In the genomic region with DNA sequence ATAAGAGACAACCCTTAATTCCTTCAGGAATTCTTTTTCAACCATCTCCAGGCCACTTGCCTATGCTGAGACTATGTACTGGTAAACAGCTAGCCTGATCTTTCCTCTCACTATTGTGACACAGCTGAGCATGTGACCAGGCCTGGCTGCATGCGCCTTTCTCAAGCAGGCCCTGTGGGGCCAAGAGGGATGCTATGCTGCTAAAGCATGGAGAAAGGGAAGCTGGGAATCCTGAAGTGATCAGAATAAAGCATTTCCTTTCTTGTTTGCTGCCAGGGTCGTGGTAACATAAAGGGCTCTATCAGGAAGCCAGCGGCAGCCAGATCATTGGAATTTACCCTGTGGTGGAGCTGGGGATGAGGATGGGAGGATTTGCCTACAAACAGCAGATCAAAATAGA, we compare ENCODE assay signal across 13 cellular contexts. TPM values are rescaled to one million over a fixed set of nuclear protein-coding genes. Genes with fewer than 3 reads are reported as not detected.
DNase-seq lines count a peak whose midpoint lies in the region; ATAC-seq and TF ChIP-seq lines count a peak whose summit lies in the region.
"Had no signal": no experiment of that assay in that cellular context is flagged by ENCODE, and none has a peak within 500 bp of the region (broad histone marks: within the 10 kb centered on the region; RNA-seq: fewer than 3 reads in every experiment).

No MANE protein-coding gene starts in this region.

- 83% methylated on average over 3 of the region's 3 CpGs for WGBS in hepatocyte (ENCODE audit: low lambda C conversion rate, missing lambda C conversion rate)

- H2AFZ ChIP-seq in hepatocyte = no peak overlapping the region

- DNase-seq in AG08396 (ENCODE audit: low spot score) (peak; percentile 34), cardiac fibroblast (ENCODE audit: low read depth in 2 of 2) (peak; percentile 29 to 54), hepatocyte (ENCODE audit: low spot score) (peak; percentile 57), pons (ENCODE audit: low spot score) (peak; percentile 39), ureter (ENCODE audit: low spot score) (no peak)
- DNase-seq in stimulated activated naive CD8-positive, alpha-beta T cell treated with anti-CD3 and anti-CD28 coated beads, Interleukin-15, Interleukin-2, amounts not matched to agents 100 U/mL and 50 U/mL, for 24 hours = no peak
- DNase-seq: activated CD4-positive, alpha-beta T cell treated with anti-CD3 and anti-CD28 coated beads, Interleukin-2, amount 50 U/mL, for 1 hour; activated naive CD4-positive, alpha-beta T cell treated with anti-CD3 and anti-CD28 coated beads for 36 hours; effector CD4-positive, alpha-beta T cell; GOT3; occipital lobe had no signal

- H3K27me3 ChIP-seq in hepatocyte = no peaks in the 10 kb centered on the region

- H3K4me3 ChIP-seq in cardiac fibroblast (replicated peaks in 1 of 2; ENCODE audit: low read depth in 2 of 2, low read length in 2 of 2) = no peak overlapping the region
- H3K4me3 ChIP-seq in hepatocyte = no peak overlapping the region

- no peaks in the 10 kb centered on the region for H3K9me3 ChIP-seq in hepatocyte (ENCODE audit: low read depth)

- ATAC-seq in HG03378 (IDR thresholded peaks at IDR 0.05; ENCODE audit: unreplicated experiment) = no peak
- ATAC-seq in stimulated activated naive CD8-positive, alpha-beta T cell treated with anti-CD3 and anti-CD28 coated beads, Interleukin-15, Interleukin-2, amounts not matched to agents 100 U/mL and 50 U/mL, for 24 hours = no peak
- no peak for ATAC-seq in GM21526 (IDR thresholded peaks at IDR 0.05; ENCODE audit: low FRiP score, unreplicated experiment)

- H3K36me3 ChIP-seq in hepatocyte (replicated peaks; ENCODE audit: insufficient read depth, low read depth) = no peaks in the 10 kb centered on the region

- H4K20me1 ChIP-seq in hepatocyte (ENCODE audit: insufficient read depth, poor library complexity, severe bottlenecking) = no peaks in the 10 kb centered on the region

- TF ChIP-seq CTCF in cardiac fibroblast (IDR thresholded peaks at IDR 0.05; ENCODE audit: low read depth, low read length) (no peak), hepatocyte (IDR thresholded peaks at IDR 0.05; ENCODE audit: poor library complexity) (no peak)

- peaks cover 23% of the 10 kb centered on the region for H3K4me1 ChIP-seq in hepatocyte (ENCODE audit: insufficient read depth)

- no peaks in the 10 kb centered on the region for H3K9me2 ChIP-seq in hepatocyte (replicated peaks; ENCODE audit: insufficient read depth)

- H3K4me2 ChIP-seq in hepatocyte = no peak overlapping the region

- no peaks in the 10 kb centered on the region for H3K79me2 ChIP-seq in hepatocyte

- peak overlapping the region; percentile 22 for H3K27ac ChIP-seq in hepatocyte

RNA-seq across cellular contexts. Expression of a gene that starts 29.8 kb away (rescaled TPM):
- total RNA-seq in hepatocyte (13.6 and 15.4 TPM in 2 replicates), ureter (28.8 TPM)
- 9.8 and 10.1 TPM in 2 replicates for polyA plus RNA-seq in hepatocyte

Comparison
In these comparisons a context has a peak if more than half of its experiments do, and no peak if none do; other contexts are left out.
1. DNase-seq: peak in AG08396 (single experiment), cardiac fibroblast (2 of 2), hepatocyte (single experiment) and pons (single experiment); none in stimulated activated naive CD8-positive, alpha-beta T cell treated with anti-CD3 and anti-CD28 coated beads, Interleukin-15, Interleukin-2, amounts not matched to agents 100 U/mL and 50 U/mL, for 24 hours (single experiment) and ureter (single experiment).